In genomic region chr13:29810145-29810742, GRCh38 we compare ENCODE assay signal across 17 cellular contexts. TPM values are rescaled to one million over a fixed set of nuclear protein-coding genes. Genes with fewer than 3 reads are reported as not detected.
DNase-seq lines count a peak whose midpoint lies in the region; ATAC-seq, FAIRE-seq and TF ChIP-seq lines count a peak whose summit lies in the region.
"Had no signal": no experiment of that assay in that cellular context is flagged by ENCODE, and none has a peak within 500 bp of the region (broad histone marks: within the 10 kb centered on the region; RNA-seq: fewer than 3 reads in every experiment).

No MANE protein-coding gene starts in this region.

- no peaks in the 10 kb centered on the region for H3K9me3 Mint-ChIP-seq in naive thymus-derived CD4-positive, alpha-beta T cell
- no peaks in the 10 kb centered on the region for H3K9me3 Mint-ChIP-seq in activated CD4-positive, alpha-beta T cell treated with anti-CD3 and anti-CD28 coated beads for 36 hours (ENCODE audit: low read depth)
- H3K9me3 Mint-ChIP-seq: activated CD4-positive, alpha-beta memory T cell treated with anti-CD3 and anti-CD28 coated beads, Interleukin-2, amount 10 ng/mL, durations not matched to agents 7 days and 5 days had no signal

- POLR2A ChIA-PET in naive thymus-derived CD4-positive, alpha-beta T cell (lab: Charles Lee) = no interaction called here
- POLR2A ChIA-PET in activated CD4-positive, alpha-beta T cell treated with anti-CD3 and anti-CD28 coated beads for 36 hours (lab: Charles Lee) = no interaction called here

- H3K4me3 ChIP-seq in pancreas = no peak overlapping the region
- H3K4me3 ChIP-seq in naive thymus-derived CD4-positive, alpha-beta T cell (ENCODE audit: low read length) = no peak overlapping the region
- H3K4me3 ChIP-seq: dorsolateral prefrontal cortex, lower lobe of right lung, testis had no signal

- WGBS in pancreas, 2 donors = 8 to 10% methylated on average over 2 of the region's 2 CpGs

- CTCF ChIA-PET in naive thymus-derived CD4-positive, alpha-beta T cell (lab: Charles Lee) = no interaction called here
- CTCF ChIA-PET in activated CD4-positive, alpha-beta T cell treated with anti-CD3 and anti-CD28 coated beads for 36 hours (lab: Charles Lee) = interaction anchor here (1.4 kb wide), 1 partner anchor 40 kb away, joined by 3 read pairs; no protein-coding TSS in a partner anchor

- H3K27me3 ChIP-seq in pancreas = no peaks in the 10 kb centered on the region
- H3K27me3 ChIP-seq in naive thymus-derived CD4-positive, alpha-beta T cell (ENCODE audit: control insufficient read depth in 2 of 2, insufficient read depth in 2 of 2, low read length in 2 of 2) = no peaks in the 10 kb centered on the region
- H3K27me3 ChIP-seq: dorsolateral prefrontal cortex, testis had no signal

- peaks cover 0 to 87% (median 58%) of the 10 kb centered on the region in 7 donors for H3K4me1 Mint-ChIP-seq in naive thymus-derived CD4-positive, alpha-beta T cell
- peaks cover 51% of the 10 kb centered on the region for H3K4me1 Mint-ChIP-seq in activated CD4-positive, alpha-beta T cell treated with anti-CD3 and anti-CD28 coated beads for 36 hours

- peak overlapping the region; percentile 90 for H3K27ac ChIP-seq in VCaP
- peak overlapping the region in 2 of 4 donors; percentile 29 to 57 for H3K27ac ChIP-seq in pancreas
- no peak overlapping the region for H3K27ac ChIP-seq in naive thymus-derived CD4-positive, alpha-beta T cell (ENCODE audit: low read depth, low read length)
- H3K27ac ChIP-seq: dorsolateral prefrontal cortex, lower lobe of right lung, testis had no signal

- ATAC-seq in GM18858 (IDR thresholded peaks at IDR 0.05; ENCODE audit: unreplicated experiment) = peak; percentile 42
- ATAC-seq in GM21619 (IDR thresholded peaks at IDR 0.05; ENCODE audit: unreplicated experiment) = peak; percentile 68
- ATAC-seq in pancreas = peak; percentile 82 to 89 (median 84)
- ATAC-seq in naive thymus-derived CD4-positive, alpha-beta T cell = no peak
- ATAC-seq in activated CD4-positive, alpha-beta T cell treated with anti-CD3 and anti-CD28 coated beads for 36 hours = no peak

- H3K9me3 ChIP-seq in pancreas = no peaks in the 10 kb centered on the region
- H3K9me3 ChIP-seq in naive thymus-derived CD4-positive, alpha-beta T cell (ENCODE audit: control insufficient read depth in 2 of 3, low read length in 3 of 3) = no peaks in the 10 kb centered on the region
- H3K9me3 ChIP-seq: lower lobe of right lung, testis had no signal

- no peak for FAIRE-seq in pancreas (lab: Jason Lieb, UNC)
- FAIRE-seq: GM12891 had no signal

- DNase-seq in pancreas (no peak), NCI-H2171 treated with DMSO at 0.1 percent for 48 hours (lab: John Stamatoyannopoulos, UW) (no peak)
- no peak for DNase-seq in naive thymus-derived CD4-positive, alpha-beta T cell
- no peak for DNase-seq in activated CD4-positive, alpha-beta T cell treated with anti-CD3 and anti-CD28 coated beads for 36 hours
- DNase-seq: activated CD4-positive, alpha-beta memory T cell treated with anti-CD3 and anti-CD28 coated beads, Interleukin-2, amount 10 ng/mL, durations not matched to agents 7 days and 5 days; activated gamma-delta T cell; C1 segment of cervical spinal cord; dorsolateral prefrontal cortex; EL; lower lobe of right lung; retina; stimulated activated CD4-positive, alpha-beta T cell treated with anti-CD3 and anti-CD28 coated beads, Interleukin-1b, Interleukin-23, amount 100 ng/mL, for 48 hours; testis had no signal

- no peaks in the 10 kb centered on the region for H3K27me3 Mint-ChIP-seq in naive thymus-derived CD4-positive, alpha-beta T cell
- no peaks in the 10 kb centered on the region for H3K27me3 Mint-ChIP-seq in activated CD4-positive, alpha-beta T cell treated with anti-CD3 and anti-CD28 coated beads for 36 hours
- H3K27me3 Mint-ChIP-seq: activated CD4-positive, alpha-beta memory T cell treated with anti-CD3 and anti-CD28 coated beads, Interleukin-2, amount 10 ng/mL, durations not matched to agents 7 days and 5 days had no signal

- no peak overlapping the region for H3K27ac Mint-ChIP-seq in naive thymus-derived CD4-positive, alpha-beta T cell
- H3K27ac Mint-ChIP-seq in activated CD4-positive, alpha-beta T cell treated with anti-CD3 and anti-CD28 coated beads for 36 hours = no peak overlapping the region
- H3K27ac Mint-ChIP-seq: activated CD4-positive, alpha-beta memory T cell treated with anti-CD3 and anti-CD28 coated beads, Interleukin-2, amount 10 ng/mL, durations not matched to agents 7 days and 5 days had no signal

- H3K4me1 ChIP-seq in pancreas = peaks cover 56 to 81% (median 70%) of the 10 kb centered on the region in 3 donors
- H3K4me1 ChIP-seq in naive thymus-derived CD4-positive, alpha-beta T cell (ENCODE audit: control insufficient read depth in 2 of 2, insufficient read depth in 2 of 2, low read length in 2 of 2) = peaks cover 0 to 8% of the 10 kb centered on the region in 2 donors

- intact Hi-C loops in pancreas (cut with DNase I) = no loop called here
- intact Hi-C loops in naive thymus-derived CD4-positive, alpha-beta T cell (cut with micrococcal nuclease) = loop anchor here in 1 of 2 donors (1.0 kb wide), 1 partner anchor 9 kb away; no protein-coding TSS in a partner anchor
- intact Hi-C loops in activated CD4-positive, alpha-beta T cell treated with anti-CD3 and anti-CD28 coated beads for 36 hours (cut with DNase I, micrococcal nuclease) = no loop called here

- H3K36me3 ChIP-seq in pancreas = no peaks in the 10 kb centered on the region
- H3K36me3 ChIP-seq in naive thymus-derived CD4-positive, alpha-beta T cell (ENCODE audit: control insufficient read depth in 2 of 3, insufficient read depth in 3 of 3, low read length in 3 of 3) = no peaks in the 10 kb centered on the region
- H3K36me3 ChIP-seq: lower lobe of right lung had no signal

- TF ChIP-seq CTCF in VCaP (conservative IDR thresholded peaks at IDR 0.05) (no peak), pancreas (IDR thresholded peaks at IDR 0.05) (no peak)

- H3K4me3 Mint-ChIP-seq in naive thymus-derived CD4-positive, alpha-beta T cell = peak overlapping the region in 2 of 10 donors; percentile 10 to 51
- no peak overlapping the region for H3K4me3 Mint-ChIP-seq in activated CD4-positive, alpha-beta T cell treated with anti-CD3 and anti-CD28 coated beads for 36 hours
- H3K4me3 Mint-ChIP-seq: activated CD4-positive, alpha-beta memory T cell treated with anti-CD3 and anti-CD28 coated beads, Interleukin-2, amount 10 ng/mL, durations not matched to agents 7 days and 5 days had no signal

- no peaks in the 10 kb centered on the region for H3K36me3 Mint-ChIP-seq in naive thymus-derived CD4-positive, alpha-beta T cell
- no peaks in the 10 kb centered on the region for H3K36me3 Mint-ChIP-seq in activated CD4-positive, alpha-beta T cell treated with anti-CD3 and anti-CD28 coated beads for 36 hours (ENCODE audit: low read depth)

RNA-seq across cellular contexts. Expression of gene UBL3, which starts 40.2 kb away (rescaled TPM):
- total RNA-seq in pancreas = 10 to 100 TPM; 18.8 to 31.5 (median 23.1) TPM
- 10 to 100 TPM in 1 of 2 donors, 1 to 10 TPM in 1; 9.7 to 25.9 TPM for polyA plus RNA-seq in pancreas
- 10 to 100 TPM; 12.7 to 34.5 (median 28.9) TPM for total RNA-seq in naive thymus-derived CD4-positive, alpha-beta T cell
- polyA plus RNA-seq in naive thymus-derived CD4-positive, alpha-beta T cell = 10 to 100 TPM; 27.3 to 30.8 TPM
- total RNA-seq in activated CD4-positive, alpha-beta T cell treated with anti-CD3 and anti-CD28 coated beads for 36 hours = 10 to 100 TPM in 1 of 2 experiments, 1 to 10 TPM in 1; 9.1 to 10.7 TPM

Comparison
In these comparisons a context has a peak if more than half of its experiments do, and no peak if none do; other contexts are left out.
1. ATAC-seq: peak in GM18858 (single experiment), GM21619 (single experiment) and pancreas (4 of 4); none in naive thymus-derived CD4-positive, alpha-beta T cell (single experiment) and activated CD4-positive, alpha-beta T cell treated with anti-CD3 and anti-CD28 coated beads for 36 hours (single experiment).